In genomic region chr11:120660024-120660565, GRCh38 we compare ENCODE assay signal across 9 cellular contexts.
DNase-seq lines count a peak whose midpoint lies in the region; TF ChIP-seq lines count a peak whose summit lies in the region.
"Had no signal": no experiment of that assay in that cellular context is flagged by ENCODE, and none has a peak within 500 bp of the region (broad histone marks: within the 10 kb centered on the region; RNA-seq: fewer than 3 reads in every experiment).

No MANE protein-coding gene starts in this region.

- H3K4me3 ChIP-seq in adrenal gland: no peak overlapping the region
- H3K4me3 ChIP-seq: pancreas had no signal

- intact Hi-C loops in adrenal gland (cut with DNase I): no loop called here

- H3K4me1 ChIP-seq in adrenal gland (replicated peaks in 1 of 2): peaks cover 0 to 5% of the 10 kb centered on the region in 2 donors
- H3K4me1 ChIP-seq: pancreas had no signal

- no peaks in the 10 kb centered on the region for H3K9me3 ChIP-seq in adrenal gland (replicated peaks in 1 of 3)
- H3K9me3 ChIP-seq: pancreas had no signal

- H3K36me3 ChIP-seq in adrenal gland (replicated peaks in 1 of 2): no peaks in the 10 kb centered on the region
- H3K36me3 ChIP-seq: pancreas had no signal

- TF ChIP-seq CTCF in adrenal gland (IDR thresholded peaks at IDR 0.05): peak in 4 of 6 experiments; percentile 27 to 32 (median 30)

- 61 to 65% (median 63%) methylated on average over 2 to 17 of the region's 17 CpGs for WGBS in adrenal gland, 4 donors

- no peaks in the 10 kb centered on the region for H3K27me3 ChIP-seq in adrenal gland

- DNase-seq in activated CD4-positive, alpha-beta T cell treated with anti-CD3 and anti-CD28 coated beads for 48 hours: peak; percentile 44
- DNase-seq in activated CD4-positive, alpha-beta T cell treated with anti-CD3 and anti-CD28 coated beads for 4 hours: no peak
- DNase-seq in NCI-H82 (lab: John Stamatoyannopoulos, UW): peak; percentile 84
- peak in 3 of 7 donors; percentile 22 to 34 (median 28) for DNase-seq in adrenal gland
- DNase-seq in lung microvascular endothelial cell (ENCODE audit: low read depth in 2 of 2): peak; percentile 40 to 50
- DNase-seq in NK-92 treated with Interleukin-12 subunit alpha and Interleukin-12 subunit beta, amount 100 ng/mL, for 24 hours (lab: John Stamatoyannopoulos, UW): no peak
- no peak for DNase-seq in effector CD4-positive, alpha-beta T cell
- DNase-seq in DMS79 (lab: John Stamatoyannopoulos, UW): no peak
- DNase-seq: pancreas had no signal

- no peak overlapping the region for H3K27ac ChIP-seq in adrenal gland
- H3K27ac ChIP-seq: pancreas had no signal

- TF ChIP-seq POLR2A in adrenal gland (IDR thresholded peaks at IDR 0.05): no peak

Comparison
In these comparisons a context has a peak if more than half of its experiments do, and no peak if none do; other contexts are left out.
1. DNase-seq: peak in activated CD4-positive, alpha-beta T cell treated with anti-CD3 and anti-CD28 coated beads for 48 hours (single experiment), NCI-H82 (single experiment) and lung microvascular endothelial cell (2 of 2); none in activated CD4-positive, alpha-beta T cell treated with anti-CD3 and anti-CD28 coated beads for 4 hours (0 of 2), NK-92 treated with Interleukin-12 subunit alpha and Interleukin-12 subunit beta, amount 100 ng/mL, for 24 hours (single experiment), effector CD4-positive, alpha-beta T cell (single experiment) and DMS79 (single experiment).